Comparison of ENCODE assay signal across 16 cellular contexts in the genomic region with DNA sequence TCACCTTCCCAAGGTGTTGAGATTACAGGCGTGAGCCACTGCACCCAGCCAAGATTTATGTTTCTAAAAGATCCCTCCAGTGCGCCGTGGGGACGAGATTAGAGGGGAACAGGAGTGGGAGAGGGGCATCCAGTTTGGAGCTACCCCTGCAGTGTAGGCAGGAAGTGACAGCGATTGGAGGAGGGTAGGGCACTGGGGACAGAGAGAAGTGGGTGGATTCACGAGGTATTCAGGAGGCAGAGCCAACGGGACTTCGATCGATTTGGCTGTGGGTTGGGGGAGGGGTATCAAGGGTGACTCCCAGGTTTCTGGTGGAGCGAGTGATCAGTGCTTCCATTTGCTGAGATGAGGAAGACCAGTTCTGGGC.
DNase-seq lines count a peak whose midpoint lies in the region; TF ChIP-seq lines count a peak whose summit lies in the region.
"Had no signal": no experiment of that assay in that cellular context is flagged by ENCODE, and none has a peak within 500 bp of the region (broad histone marks: within the 10 kb centered on the region; RNA-seq: fewer than 3 reads in every experiment).

No MANE protein-coding gene starts in this region.

- no peaks in the 10 kb centered on the region for H3K9me3 ChIP-seq in BLaER1 treated with 17β-estradiol and CSF1 and Interleukin-3, amounts not matched to agents 10 nM and 100 nM (replicated peaks in 1 of 11)
- H3K9me3 ChIP-seq in Loucy (ENCODE audit: insufficient read depth, low read depth, low read length): no peaks in the 10 kb centered on the region
- no peaks in the 10 kb centered on the region for H3K9me3 ChIP-seq in neural progenitor cell (ENCODE audit: low read depth)
- H3K9me3 ChIP-seq: HAP-1 had no signal

- H3K4me2 ChIP-seq in BLaER1 treated with 17β-estradiol and CSF1 and Interleukin-3, amounts not matched to agents 10 nM and 100 nM: peak overlapping the region; percentile 59 to 93 (median 84)
- no peak overlapping the region for H3K4me2 ChIP-seq in Loucy (ENCODE audit: low read depth, low read length, poor library complexity, severe bottlenecking)
- H3K4me2 ChIP-seq in neural progenitor cell: no peak overlapping the region

- TF ChIP-seq CTCF in Loucy (conservative IDR thresholded peaks at IDR 0.05; ENCODE audit: low read length) (no peak), neural progenitor cell (IDR thresholded peaks at IDR 0.05) (no peak)

- no peaks in the 10 kb centered on the region for H3K36me3 ChIP-seq in BLaER1 treated with 17β-estradiol and CSF1 and Interleukin-3, amounts not matched to agents 10 nM and 100 nM
- no peaks in the 10 kb centered on the region for H3K36me3 ChIP-seq in Loucy (ENCODE audit: insufficient read depth, low read length)
- no peaks in the 10 kb centered on the region for H3K36me3 ChIP-seq in neural progenitor cell
- H3K36me3 ChIP-seq: HAP-1 had no signal

- H3F3A ChIP-seq in Loucy (ENCODE audit: low read depth) (no peaks in the 10 kb centered on the region), neural progenitor cell (ENCODE audit: low read depth) (no peaks in the 10 kb centered on the region)

- no peaks in the 10 kb centered on the region for H3K4me1 Mint-ChIP-seq in activated naive CD4-positive, alpha-beta T cell treated with anti-CD3 and anti-CD28 coated beads, Interleukin-2, amount 50 U/mL, for 24 hours
- peaks cover 6% of the 10 kb centered on the region for H3K4me1 Mint-ChIP-seq in neural progenitor cell

- H3K4me3 Mint-ChIP-seq in activated naive CD4-positive, alpha-beta T cell treated with anti-CD3 and anti-CD28 coated beads, Interleukin-2, amount 50 U/mL, for 24 hours: no peak overlapping the region
- no peak overlapping the region for H3K4me3 Mint-ChIP-seq in neural progenitor cell
- H3K4me3 Mint-ChIP-seq: CD4-positive, alpha-beta memory T cell; HFFc6 had no signal

- H3K79me2 ChIP-seq in Loucy (ENCODE audit: insufficient read depth, low read length) (no peaks in the 10 kb centered on the region), neural progenitor cell (ENCODE audit: low read depth) (no peaks in the 10 kb centered on the region)

- peak overlapping the region; percentile 44 for H3K27ac Mint-ChIP-seq in activated naive CD4-positive, alpha-beta T cell treated with anti-CD3 and anti-CD28 coated beads, Interleukin-2, amount 50 U/mL, for 24 hours
- peak overlapping the region; percentile 35 for H3K27ac Mint-ChIP-seq in neural progenitor cell
- H3K27ac Mint-ChIP-seq: CD4-positive, alpha-beta memory T cell; HFFc6 had no signal

- no peaks in the 10 kb centered on the region for H3K9me3 Mint-ChIP-seq in activated naive CD4-positive, alpha-beta T cell treated with anti-CD3 and anti-CD28 coated beads, Interleukin-2, amount 50 U/mL, for 24 hours
- H3K9me3 Mint-ChIP-seq in neural progenitor cell: no peaks in the 10 kb centered on the region
- H3K9me3 Mint-ChIP-seq: CD4-positive, alpha-beta memory T cell; HFFc6 had no signal

- no peaks in the 10 kb centered on the region for H3K9me2 ChIP-seq in Loucy (replicated peaks; ENCODE audit: low read depth, low read length)

- DNase-seq in activated naive CD4-positive, alpha-beta T cell treated with Interleukin-2 at 50 U/mL for 16 hours: no peak
- DNase-seq in neural progenitor cell (ENCODE audit: low spot score) (no peak), DMS153 treated with DMSO at 0.1 percent for 48 hours (lab: John Stamatoyannopoulos, UW; ENCODE audit: unreplicated experiment) (no peak), HuH-7.5 (ENCODE audit: low spot score) (no peak)
- DNase-seq: 8988T; AML-193; CD4-positive, alpha-beta memory T cell; DMS79 treated with DMSO at 0.1 percent for 48 hours; GDM1; HFFc6 had no signal

- no peaks in the 10 kb centered on the region for H3K27me3 ChIP-seq in BLaER1 treated with 17β-estradiol and CSF1 and Interleukin-3, amounts not matched to agents 10 nM and 100 nM
- H3K27me3 ChIP-seq in Loucy (ENCODE audit: insufficient read depth, low read length, poor library complexity, severe bottlenecking) (no peaks in the 10 kb centered on the region), neural progenitor cell (peaks cover 43% of the 10 kb centered on the region)

- H3K4me1 ChIP-seq in BLaER1 treated with 17β-estradiol and CSF1 and Interleukin-3, amounts not matched to agents 10 nM and 100 nM: peaks cover 41 to 76% (median 67%) of the 10 kb centered on the region in 10 experiments
- H3K4me1 ChIP-seq in Loucy (ENCODE audit: insufficient read depth, low read length, poor library complexity, severe bottlenecking) (peaks cover 3% of the 10 kb centered on the region), neural progenitor cell (no peaks in the 10 kb centered on the region)

- no peaks in the 10 kb centered on the region for H3K36me3 Mint-ChIP-seq in activated naive CD4-positive, alpha-beta T cell treated with anti-CD3 and anti-CD28 coated beads, Interleukin-2, amount 50 U/mL, for 24 hours
- no peaks in the 10 kb centered on the region for H3K36me3 Mint-ChIP-seq in neural progenitor cell
- H3K36me3 Mint-ChIP-seq: CD4-positive, alpha-beta memory T cell had no signal

- H4K20me1 ChIP-seq in BLaER1 treated with 17β-estradiol and CSF1 and Interleukin-3, amounts not matched to agents 10 nM and 100 nM: no peaks in the 10 kb centered on the region
- H4K20me1 ChIP-seq in Loucy (ENCODE audit: insufficient read depth, low read length, poor library complexity, severe bottlenecking) (no peaks in the 10 kb centered on the region), neural progenitor cell (ENCODE audit: low read depth) (no peaks in the 10 kb centered on the region)

- H2AFZ ChIP-seq in Loucy (ENCODE audit: low read length): peak overlapping the region; percentile 81
- H2AFZ ChIP-seq in neural progenitor cell (replicated peaks): no peak overlapping the region

- peak overlapping the region in 9 of 11 experiments; percentile 30 to 94 (median 84); a peak in 17 of 22 replicates for H3K27ac ChIP-seq in BLaER1 treated with 17β-estradiol and CSF1 and Interleukin-3, amounts not matched to agents 10 nM and 100 nM
- no peak overlapping the region for H3K27ac ChIP-seq in neural progenitor cell
- H3K27ac ChIP-seq: C4-2B had no signal

- peaks cover 3% of the 10 kb centered on the region for H3K27me3 Mint-ChIP-seq in activated naive CD4-positive, alpha-beta T cell treated with anti-CD3 and anti-CD28 coated beads, Interleukin-2, amount 50 U/mL, for 24 hours
- peaks cover 6% of the 10 kb centered on the region for H3K27me3 Mint-ChIP-seq in neural progenitor cell (ENCODE audit: insufficient read depth, low read depth)

- H3K4me3 ChIP-seq in BLaER1 treated with 17β-estradiol and CSF1 and Interleukin-3, amounts not matched to agents 10 nM and 100 nM: peak overlapping the region in 5 of 10 experiments; percentile 48 to 59 (median 53); a peak in 6 of 20 replicates
- H3K4me3 ChIP-seq in Loucy (ENCODE audit: low read length, poor library complexity, severe bottlenecking) (no peak overlapping the region), neural progenitor cell (no peak overlapping the region)
- H3K4me3 ChIP-seq: HAP-1, K562 had no signal

- peak overlapping the region in 6 of 11 experiments; percentile 11 to 80 (median 40); a peak in 8 of 22 replicates for H3K9ac ChIP-seq in BLaER1 treated with 17β-estradiol and CSF1 and Interleukin-3, amounts not matched to agents 10 nM and 100 nM
- H3K9ac ChIP-seq in Loucy (ENCODE audit: low read depth, low read length, poor library complexity, severe bottlenecking): no peak overlapping the region
- H3K9ac ChIP-seq in neural progenitor cell: no peak overlapping the region

Comparison
In these comparisons a context has a peak if more than half of its experiments do, and no peak if none do; other contexts are left out.
1. H3K4me2 ChIP-seq: peak in BLaER1 treated with 17β-estradiol and CSF1 and Interleukin-3, amounts not matched to agents 10 nM and 100 nM (11 of 11); none in Loucy (single experiment) and neural progenitor cell (single experiment).
2. H3K9ac ChIP-seq: peak in BLaER1 treated with 17β-estradiol and CSF1 and Interleukin-3, amounts not matched to agents 10 nM and 100 nM (6 of 11); none in Loucy (single experiment) and neural progenitor cell (single experiment).